17 cellular contexts compared by ENCODE assay signal in genomic region chrX:97057349-97057909, GRCh38.
DNase-seq lines count a peak whose midpoint lies in the region; ATAC-seq, FAIRE-seq and TF ChIP-seq lines count a peak whose summit lies in the region.
"Had no signal": no experiment of that assay in that cellular context is flagged by ENCODE, and none has a peak within 500 bp of the region (broad histone marks: within the 10 kb centered on the region; RNA-seq: fewer than 3 reads in every experiment).

No MANE protein-coding gene starts in this region.

- H3K36me3 ChIP-seq in HEK293 (ENCODE audit: control insufficient read depth in 2 of 2, insufficient read depth in 1 of 2, low read length in 2 of 2), result no peaks in the 10 kb centered on the region
- H3K36me3 ChIP-seq in stomach, result no peaks in the 10 kb centered on the region
- H3K36me3 ChIP-seq: adrenal gland, neutrophil had no signal

- H3K9me3 Mint-ChIP-seq in naive thymus-derived CD8-positive, alpha-beta T cell, result no peaks in the 10 kb centered on the region

- no peak for TF ChIP-seq CTCF in HEK293 (tag by site-specific recombination; IDR thresholded peaks at IDR 0.05)
- TF ChIP-seq CTCF in stomach (IDR thresholded peaks at IDR 0.05), result no peak

- H3K27ac Mint-ChIP-seq in naive thymus-derived CD8-positive, alpha-beta T cell, result no peak overlapping the region

- peaks cover 0 to 2% (median 0%) of the 10 kb centered on the region in 4 donors for H3K4me1 Mint-ChIP-seq in naive thymus-derived CD8-positive, alpha-beta T cell

- no peak overlapping the region for H3K4me3 Mint-ChIP-seq in naive thymus-derived CD8-positive, alpha-beta T cell

- POLR2A ChIA-PET in HEK293 (lab: Yijun Ruan, JAX), result no interaction called here
- POLR2A ChIA-PET in naive thymus-derived CD8-positive, alpha-beta T cell (lab: Charles Lee), result interaction anchor here (0.5 kb wide), 1 partner anchor 434 kb away, joined by 5 read pairs; no protein-coding TSS in a partner anchor

- H3K27me3 ChIP-seq in stomach, result no peaks in the 10 kb centered on the region
- H3K27me3 ChIP-seq: adrenal gland, hepatocyte, neutrophil had no signal

- H3K9me3 ChIP-seq in HEK293 (ENCODE audit: control insufficient read depth, insufficient read depth, low read depth, low read length) (no peaks in the 10 kb centered on the region), stomach (no peaks in the 10 kb centered on the region)
- H3K9me3 ChIP-seq: adrenal gland, neutrophil had no signal

- TF ChIP-seq EP300 in stomach (IDR thresholded peaks at IDR 0.05), result no peak

- peaks cover 0 to 3% (median 0%) of the 10 kb centered on the region in 3 donors for H3K36me3 Mint-ChIP-seq in naive thymus-derived CD8-positive, alpha-beta T cell

- H3K27me3 Mint-ChIP-seq in naive thymus-derived CD8-positive, alpha-beta T cell, result no peaks in the 10 kb centered on the region

- CTCF ChIA-PET in HEK293 (lab: Yijun Ruan, JAX), result interaction anchor here (0.7 kb wide), 1 partner anchor 627 kb away, joined by 3 read pairs; no protein-coding TSS in a partner anchor

- TF ChIP-seq POLR2A in stomach (IDR thresholded peaks at IDR 0.05), result no peak

- no peak for ATAC-seq in GM21423 (IDR thresholded peaks at IDR 0.05; ENCODE audit: unreplicated experiment)
- no peak for ATAC-seq in naive thymus-derived CD8-positive, alpha-beta T cell
- ATAC-seq: activated CD4-positive, CD25-positive, alpha-beta regulatory T cell treated with anti-CD3 and anti-CD28 coated beads, Interleukin-2, amount 50 U/mL, for 24 hours; sciatic nerve had no signal

- intact Hi-C loops in stomach (cut with DNase I; ENCODE audit: low total_unique reads), result no loop called here

- H3K4me1 ChIP-seq in HEK293 (ENCODE audit: control insufficient read depth, insufficient read depth, low read length) (no peaks in the 10 kb centered on the region; the same call in 1 of the 2 replicates), stomach (no peaks in the 10 kb centered on the region)
- H3K4me1 ChIP-seq: adrenal gland had no signal

- WGBS in stomach, 5 donors, result 24 to 56% (median 33%) methylated on average over 4 of the region's 4 CpGs

- H3K4me3 ChIP-seq in HEK293 (ENCODE audit: low read depth, low read length), result no peak overlapping the region
- no peak overlapping the region for H3K4me3 ChIP-seq in stomach
- H3K4me3 ChIP-seq: adrenal gland, hepatocyte had no signal

- FAIRE-seq in urothelium cell line (lab: Jason Lieb, UNC), result no peak

- H3K27ac ChIP-seq in HEK293 (ENCODE audit: extremely low read depth, low read depth, low read length) (no peak overlapping the region), stomach (no peak overlapping the region)
- H3K27ac ChIP-seq: adrenal gland, hepatocyte, neutrophil had no signal

- DNase-seq in NCI-H1694 (lab: John Stamatoyannopoulos, UW) (peak; percentile 1), NCI-H510A treated with DMSO at 0.1 percent for 48 hours (lab: John Stamatoyannopoulos, UW) (peak; percentile 66), myocyte (ENCODE audit: low read depth) (peak; percentile 13), urothelium cell line (ENCODE audit: low spot score) (no peak), stomach (no peak)
- no peak for DNase-seq in naive thymus-derived CD8-positive, alpha-beta T cell
- DNase-seq: adrenal gland; central memory CD4-positive, alpha-beta T cell; DMS79; effector CD4-positive, alpha-beta T cell; SIG-M5 had no signal

TF ChIP-seq in HEK293, 187 proteins besides CTCF, POLR2A, EP300 and RAD21:
- TF ChIP-seq PRDM6 (tag by site-specific recombination; IDR thresholded peaks at IDR 0.05) (peak; percentile 72), OSR2 (tag by site-specific recombination; IDR thresholded peaks at IDR 0.05) (peak; percentile 64), ZNF280C (tag by site-specific recombination; IDR thresholded peaks at IDR 0.05) (no peak), FEZF1 (tag by site-specific recombination; IDR thresholded peaks at IDR 0.05) (0 out of 2 replicates have a peak, but pooled peaks have one; percentile 23), ZSCAN16 (tag by site-specific recombination; IDR thresholded peaks at IDR 0.05) (peak; percentile 59; the same call in 1 of the 2 replicates)
- TF ChIP-seq, protein P1, sequence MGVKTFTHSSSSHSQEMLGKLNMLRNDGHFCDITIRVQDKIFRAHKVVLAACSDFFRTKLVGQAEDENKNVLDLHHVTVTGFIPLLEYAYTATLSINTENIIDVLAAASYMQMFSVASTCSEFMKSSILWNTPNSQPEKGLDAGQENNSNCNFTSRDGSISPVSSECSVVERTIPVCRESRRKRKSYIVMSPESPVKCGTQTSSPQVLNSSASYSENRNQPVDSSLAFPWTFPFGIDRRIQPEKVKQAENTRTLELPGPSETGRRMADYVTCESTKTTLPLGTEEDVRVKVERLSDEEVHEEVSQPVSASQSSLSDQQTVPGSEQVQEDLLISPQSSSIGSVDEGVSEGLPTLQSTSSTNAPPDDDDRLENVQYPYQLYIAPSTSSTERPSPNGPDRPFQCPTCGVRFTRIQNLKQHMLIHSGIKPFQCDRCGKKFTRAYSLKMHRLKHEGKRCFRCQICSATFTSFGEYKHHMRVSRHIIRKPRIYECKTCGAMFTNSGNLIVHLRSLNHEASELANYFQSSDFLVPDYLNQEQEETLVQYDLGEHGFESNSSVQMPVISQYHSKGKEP (tag by site-specific recombination; IDR thresholded peaks at IDR 0.05), result peak; percentile 34; the same call in 1 of the 2 replicates

Comparison
In these comparisons a context has a peak if more than half of its experiments do, and no peak if none do; other contexts are left out.
1. DNase-seq: peak in NCI-H1694 (single experiment), NCI-H510A treated with DMSO at 0.1 percent for 48 hours (single experiment) and myocyte (single experiment); none in urothelium cell line (single experiment), stomach (single experiment) and naive thymus-derived CD8-positive, alpha-beta T cell (0 of 10).